ENCODE assay signal across 9 cellular contexts in genomic region chr19:33293255-33294057, GRCh38. TPM values are rescaled to one million over a fixed set of nuclear protein-coding genes. Genes with fewer than 3 reads are reported as not detected.
DNase-seq lines count a peak whose midpoint lies in the region; ATAC-seq and TF ChIP-seq lines count a peak whose summit lies in the region.
"Had no signal": no experiment of that assay in that cellular context is flagged by ENCODE, and none has a peak within 500 bp of the region (broad histone marks: within the 10 kb centered on the region; RNA-seq: fewer than 3 reads in every experiment).

No MANE protein-coding gene starts in this region.

- in situ Hi-C loops in astrocyte of the spinal cord (cut with HindIII; ENCODE audit: low sequenced_read_pairs), result no loop called here

- peaks cover 44% of the 10 kb centered on the region for H3K4me1 Mint-ChIP-seq in mesothelial cell of epicardium
- no peaks in the 10 kb centered on the region for H3K4me1 Mint-ChIP-seq in T-helper 2 cell treated with Interferon-gamma antibody and Interleukin-4, amounts not matched to agents 5 μg/mL and 100 μg/mL, for 36 hours (ENCODE audit: low read depth)
- H3K4me1 Mint-ChIP-seq in stimulated activated effector memory CD8-positive, alpha-beta T cell treated with anti-CD3 and anti-CD28 coated beads, Interleukin-12 subunit alpha, Interleukin-12 subunit beta, amount 100 ng/mL, for 72 hours, result no peaks in the 10 kb centered on the region

- DNase-seq in AML-193 (lab: John Stamatoyannopoulos, UW) (peak; percentile 86 to 87), LoVo (ENCODE audit: low spot score) (peak; percentile 79), astrocyte of the spinal cord (ENCODE audit: low read depth, low spot score) (peak; percentile 54), mesothelial cell of epicardium (ENCODE audit: low spot score in 2 of 2, unreplicated experiment in 2 of 2) (no peak)
- DNase-seq in T-helper 2 cell treated with Interferon-gamma antibody and Interleukin-4, amounts not matched to agents 5 μg/mL and 100 μg/mL, for 36 hours (ENCODE audit: low spot score), result no peak
- DNase-seq in stimulated activated effector memory CD8-positive, alpha-beta T cell treated with anti-CD3 and anti-CD28 coated beads, Interleukin-12 subunit alpha, Interleukin-12 subunit beta, amount 100 ng/mL, for 72 hours (ENCODE audit: low spot score in 2 of 2), result no peak

- no peaks in the 10 kb centered on the region for H3K27me3 Mint-ChIP-seq in mesothelial cell of epicardium (ENCODE audit: low read depth)
- peaks cover 20% of the 10 kb centered on the region for H3K27me3 Mint-ChIP-seq in T-helper 2 cell treated with Interferon-gamma antibody and Interleukin-4, amounts not matched to agents 5 μg/mL and 100 μg/mL, for 36 hours (ENCODE audit: low read depth)

- peak overlapping the region; percentile 65 for H3K27ac Mint-ChIP-seq in mesothelial cell of epicardium
- H3K27ac Mint-ChIP-seq in T-helper 2 cell treated with Interferon-gamma antibody and Interleukin-4, amounts not matched to agents 5 μg/mL and 100 μg/mL, for 36 hours, result no peak overlapping the region
- H3K27ac Mint-ChIP-seq in stimulated activated effector memory CD8-positive, alpha-beta T cell treated with anti-CD3 and anti-CD28 coated beads, Interleukin-12 subunit alpha, Interleukin-12 subunit beta, amount 100 ng/mL, for 72 hours, result no peak overlapping the region

- no peak for ATAC-seq in GM21390 (IDR thresholded peaks at IDR 0.05; ENCODE audit: unreplicated experiment)
- no peak for ATAC-seq in stimulated activated effector memory CD8-positive, alpha-beta T cell treated with anti-CD3 and anti-CD28 coated beads, Interleukin-12 subunit alpha, Interleukin-12 subunit beta, amount 100 ng/mL, for 72 hours
- no peak for ATAC-seq in HG02885 (IDR thresholded peaks at IDR 0.05; ENCODE audit: poor library complexity, unreplicated experiment)
- ATAC-seq: GM12878 had no signal

- TF ChIP-seq CTCF in astrocyte of the spinal cord (IDR thresholded peaks at IDR 0.05; ENCODE audit: low read depth, low read length) (no peak), mesothelial cell of epicardium (IDR thresholded peaks at IDR 0.05; ENCODE audit: unreplicated experiment) (no peak)

- H3K4me3 Mint-ChIP-seq in mesothelial cell of epicardium, result no peak overlapping the region
- H3K4me3 Mint-ChIP-seq in T-helper 2 cell treated with Interferon-gamma antibody and Interleukin-4, amounts not matched to agents 5 μg/mL and 100 μg/mL, for 36 hours, result no peak overlapping the region
- no peak overlapping the region for H3K4me3 Mint-ChIP-seq in stimulated activated effector memory CD8-positive, alpha-beta T cell treated with anti-CD3 and anti-CD28 coated beads, Interleukin-12 subunit alpha, Interleukin-12 subunit beta, amount 100 ng/mL, for 72 hours

- H3K36me3 Mint-ChIP-seq in mesothelial cell of epicardium, result peaks cover 3% of the 10 kb centered on the region
- H3K36me3 Mint-ChIP-seq in T-helper 2 cell treated with Interferon-gamma antibody and Interleukin-4, amounts not matched to agents 5 μg/mL and 100 μg/mL, for 36 hours (ENCODE audit: low read depth), result peaks cover 4% of the 10 kb centered on the region
- H3K36me3 Mint-ChIP-seq in stimulated activated effector memory CD8-positive, alpha-beta T cell treated with anti-CD3 and anti-CD28 coated beads, Interleukin-12 subunit alpha, Interleukin-12 subunit beta, amount 100 ng/mL, for 72 hours, result no peaks in the 10 kb centered on the region

- H3K9me3 Mint-ChIP-seq in mesothelial cell of epicardium, result peaks cover 7% of the 10 kb centered on the region
- H3K9me3 Mint-ChIP-seq in T-helper 2 cell treated with Interferon-gamma antibody and Interleukin-4, amounts not matched to agents 5 μg/mL and 100 μg/mL, for 36 hours, result peaks cover 8% of the 10 kb centered on the region
- H3K9me3 Mint-ChIP-seq in stimulated activated effector memory CD8-positive, alpha-beta T cell treated with anti-CD3 and anti-CD28 coated beads, Interleukin-12 subunit alpha, Interleukin-12 subunit beta, amount 100 ng/mL, for 72 hours, result peaks cover 5% of the 10 kb centered on the region

- H3K4me3 ChIP-seq in astrocyte of the spinal cord (ENCODE audit: low read depth, low read length), result no peak overlapping the region
- H3K4me3 ChIP-seq: GM12878 had no signal

RNA-seq across cellular contexts. Expression of gene CEBPA, which starts 8.9 kb away (rescaled TPM):
- 8.5 to 10.1 TPM (median 9.4 TPM) in 3 replicates for total RNA-seq in mesothelial cell of epicardium

Comparison
In these comparisons a context has a peak if more than half of its experiments do, and no peak if none do; other contexts are left out.
1. DNase-seq: peak in AML-193 (2 of 2), LoVo (single experiment) and astrocyte of the spinal cord (single experiment); none in mesothelial cell of epicardium (0 of 2), T-helper 2 cell treated with Interferon-gamma antibody and Interleukin-4, amounts not matched to agents 5 μg/mL and 100 μg/mL, for 36 hours (single experiment) and stimulated activated effector memory CD8-positive, alpha-beta T cell treated with anti-CD3 and anti-CD28 coated beads, Interleukin-12 subunit alpha, Interleukin-12 subunit beta, amount 100 ng/mL, for 72 hours (0 of 2).